27 cellular contexts compared by ENCODE assay signal in the genomic region with DNA sequence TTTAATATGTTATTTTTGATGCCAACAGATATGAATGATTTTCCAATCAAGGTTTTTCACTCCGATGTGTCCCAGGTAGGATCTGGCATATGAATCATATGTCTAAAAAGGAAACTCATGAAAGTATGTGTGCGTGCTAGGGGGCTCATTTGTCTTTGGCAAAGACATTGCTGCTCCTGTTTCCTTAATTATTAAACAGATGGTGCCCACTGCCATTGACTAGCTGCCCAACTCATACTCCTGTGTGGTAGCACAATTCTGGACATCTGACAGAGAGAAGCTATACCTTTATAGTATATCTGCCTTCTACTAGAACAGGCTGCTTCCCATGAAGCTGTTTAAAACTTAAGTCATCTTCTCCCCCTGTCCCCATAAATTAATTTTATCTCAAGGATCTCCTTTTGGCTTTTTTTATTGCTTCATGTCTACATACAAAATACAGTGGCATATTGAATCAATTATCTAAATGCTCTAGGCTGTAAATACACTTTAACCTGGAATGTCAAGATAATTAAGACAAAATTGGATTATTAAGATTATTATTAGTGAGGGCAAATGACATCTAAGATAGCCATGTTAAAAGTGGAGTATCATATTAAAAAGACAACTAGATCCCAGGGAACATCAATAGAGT. TPM values are rescaled to one million over a fixed set of nuclear protein-coding genes. Genes with fewer than 3 reads are reported as not detected.
DNase-seq lines count a peak whose midpoint lies in the region; ATAC-seq and TF ChIP-seq lines count a peak whose summit lies in the region.
"Had no signal": no experiment of that assay in that cellular context is flagged by ENCODE, and none has a peak within 500 bp of the region (broad histone marks: within the 10 kb centered on the region; RNA-seq: fewer than 3 reads in every experiment).

No MANE protein-coding gene starts in this region.

- TF ChIP-seq EP300 in SK-N-SH (IDR thresholded peaks at IDR 0.05; ENCODE audit: borderline replicate concordance in 1 of 2, low read depth in 1 of 2, low read length in 1 of 2): peak in 1 of 2 experiments; percentile 87; a peak in 2 of 4 replicates
- no peak for TF ChIP-seq EP300 in esophagus muscularis mucosa (IDR thresholded peaks at IDR 0.05)
- TF ChIP-seq EP300 in transverse colon (IDR thresholded peaks at IDR 0.05; ENCODE audit: low read depth): no peak

- H3K4me1 ChIP-seq in heart right ventricle: peaks cover 0 to 29% (median 13%) of the 10 kb centered on the region in 9 donors
- H3K4me1 ChIP-seq in right cardiac atrium (ENCODE audit: control insufficient read depth, insufficient read depth, low read length): no peaks in the 10 kb centered on the region
- peaks cover 0 to 12% of the 10 kb centered on the region in 2 experiments; a peak in 2 of 4 replicates for H3K4me1 ChIP-seq in SK-N-SH (ENCODE audit: control insufficient read depth in 1 of 2, insufficient read depth in 2 of 2, low read depth in 1 of 2, low read length in 1 of 2)
- H3K4me1 ChIP-seq in esophagus muscularis mucosa: peaks cover 5 to 14% (median 9%) of the 10 kb centered on the region in 4 donors
- peaks cover 0 to 9% (median 3%) of the 10 kb centered on the region in 4 donors for H3K4me1 ChIP-seq in transverse colon
- no peaks in the 10 kb centered on the region for H3K4me1 ChIP-seq in colonic mucosa
- H3K4me1 ChIP-seq: psoas muscle had no signal

- no peak overlapping the region for H3K27ac Mint-ChIP-seq in HFFc6
- H3K27ac Mint-ChIP-seq: activated CD8-positive, alpha-beta T cell treated with anti-CD3 and anti-CD28 coated beads for 36 hours; activated naive CD4-positive, alpha-beta T cell treated with anti-CD3 and anti-CD28 coated beads, Interleukin-2, amount 10 ng/mL, durations not matched to agents 7 days and 5 days; activated T-helper 17 cell treated with anti-CD3 and anti-CD28 coated beads, Interleukin-2, amount 50 U/mL, for 72 hours; CD14-positive monocyte; stimulated activated memory B cell treated with anti-CD40 and anti-IgM and Interleukin-4, amounts not matched to agents 10 μg/mL and 1 μg/mL and 100 μg/mL, for 72 hours had no signal

- intact Hi-C loops in heart right ventricle (cut with DNase I): loop anchor here in 6 of 10 donors (5.0 to 10.0 kb wide), 10 partner anchors 40 to 610 kb away; no protein-coding TSS in a partner anchor
- intact Hi-C loops in right cardiac atrium (cut with DNase I): loop anchor here in 1 of 4 donors (10.0 kb wide), 1 partner anchor 92 kb away; no protein-coding TSS in a partner anchor
- intact Hi-C loops in esophagus muscularis mucosa (cut with DNase I): loop anchor here (5.0 to 10.0 kb wide), 4 partner anchors 95 to 622 kb away; no protein-coding TSS in a partner anchor
- intact Hi-C loops in transverse colon (cut with DNase I; ENCODE audit: low total_unique reads): no loop called here
- intact Hi-C loops in colonic mucosa (cut with DNase I): loop anchor here (10.0 kb wide), 2 partner anchors 238 to 632 kb away; no protein-coding TSS in a partner anchor

- H2AFZ ChIP-seq in SK-N-SH (ENCODE audit: low read depth): no peak overlapping the region

- H3K27me3 ChIP-seq in heart right ventricle: peaks cover 0 to 46% (median 0%) of the 10 kb centered on the region in 7 donors
- H3K27me3 ChIP-seq in right cardiac atrium (ENCODE audit: control insufficient read depth, insufficient read depth): no peaks in the 10 kb centered on the region
- no peaks in the 10 kb centered on the region for H3K27me3 ChIP-seq in SK-N-SH (ENCODE audit: insufficient read depth)
- no peaks in the 10 kb centered on the region for H3K27me3 ChIP-seq in esophagus muscularis mucosa
- H3K27me3 ChIP-seq in transverse colon: peaks cover 11% of the 10 kb centered on the region
- no peaks in the 10 kb centered on the region for H3K27me3 ChIP-seq in colonic mucosa

- no peaks in the 10 kb centered on the region for H3K9me3 ChIP-seq in heart right ventricle
- H3K9me3 ChIP-seq in right cardiac atrium (ENCODE audit: control insufficient read depth, low read length): no peaks in the 10 kb centered on the region
- H3K9me3 ChIP-seq in SK-N-SH: no peaks in the 10 kb centered on the region
- H3K9me3 ChIP-seq in esophagus muscularis mucosa: no peaks in the 10 kb centered on the region
- no peaks in the 10 kb centered on the region for H3K9me3 ChIP-seq in transverse colon
- no peaks in the 10 kb centered on the region for H3K9me3 ChIP-seq in colonic mucosa
- H3K9me3 ChIP-seq: psoas muscle had no signal

- H3K9me3 Mint-ChIP-seq in HFFc6: no peaks in the 10 kb centered on the region
- H3K9me3 Mint-ChIP-seq: activated CD8-positive, alpha-beta T cell treated with anti-CD3 and anti-CD28 coated beads for 36 hours; activated naive CD4-positive, alpha-beta T cell treated with anti-CD3 and anti-CD28 coated beads, Interleukin-2, amount 10 ng/mL, durations not matched to agents 7 days and 5 days had no signal

- H3K4me3 Mint-ChIP-seq in HFFc6: no peak overlapping the region
- H3K4me3 Mint-ChIP-seq: activated CD8-positive, alpha-beta T cell treated with anti-CD3 and anti-CD28 coated beads for 36 hours; activated naive CD4-positive, alpha-beta T cell treated with anti-CD3 and anti-CD28 coated beads, Interleukin-2, amount 10 ng/mL, durations not matched to agents 7 days and 5 days; activated T-helper 17 cell treated with anti-CD3 and anti-CD28 coated beads, Interleukin-2, amount 50 U/mL, for 72 hours; stimulated activated memory B cell treated with anti-CD40 and anti-IgM and Interleukin-4, amounts not matched to agents 10 μg/mL and 1 μg/mL and 100 μg/mL, for 72 hours had no signal

- no peaks in the 10 kb centered on the region for H3K36me3 Mint-ChIP-seq in HFFc6 (ENCODE audit: low read depth)
- H3K36me3 Mint-ChIP-seq: activated naive CD4-positive, alpha-beta T cell treated with anti-CD3 and anti-CD28 coated beads, Interleukin-2, amount 10 ng/mL, durations not matched to agents 7 days and 5 days; stimulated activated memory B cell treated with anti-CD40 and anti-IgM and Interleukin-4, amounts not matched to agents 10 μg/mL and 1 μg/mL and 100 μg/mL, for 72 hours had no signal

- ATAC-seq in heart right ventricle (no peak), right cardiac atrium (no peak)
- ATAC-seq: activated CD8-positive, alpha-beta T cell treated with anti-CD3 and anti-CD28 coated beads for 36 hours; activated T-helper 17 cell treated with anti-CD3 and anti-CD28 coated beads, Interleukin-2, amount 50 U/mL, for 72 hours; psoas muscle; stimulated activated memory B cell treated with anti-CD40 and anti-IgM and Interleukin-4, amounts not matched to agents 10 μg/mL and 1 μg/mL and 100 μg/mL, for 72 hours had no signal

- H3K27me3 Mint-ChIP-seq in HFFc6 (ENCODE audit: insufficient read depth): peaks cover 14% of the 10 kb centered on the region

- no peak for DNase-seq in heart right ventricle
- DNase-seq in right cardiac atrium: no peak
- DNase-seq in SK-N-SH: peak; percentile 39
- DNase-seq in esophagus muscularis mucosa (ENCODE audit: extremely low spot score): no peak
- DNase-seq in transverse colon: no peak
- DNase-seq in activated CD4-positive, CD25-positive, alpha-beta regulatory T cell treated with anti-CD3 and anti-CD28 coated beads, Interleukin-2, amount 50 U/mL, for 72 hours: no peak
- no peak for DNase-seq in colonic mucosa
- DNase-seq in HFFc6: no peak
- DNase-seq: 8988T; activated CD8-positive, alpha-beta memory T cell treated with anti-CD3 and anti-CD28 coated beads, Interleukin-2, amount 50 U/mL, for 48 hours; activated CD8-positive, alpha-beta T cell treated with anti-CD3 and anti-CD28 coated beads for 36 hours; activated naive CD4-positive, alpha-beta T cell treated with anti-CD3 and anti-CD28 coated beads, Interleukin-2, amount 10 ng/mL, durations not matched to agents 7 days and 5 days; DND-41; effector CD8-positive, alpha-beta T cell; glutamatergic neuron; KG1; NCI-H1105 treated with DMSO at 0.1 percent for 48 hours; NCI-H187 treated with DMSO at 0.1 percent for 48 hours; NCI-H2171 treated with DMSO at 0.1 percent for 48 hours; NK-92 treated with Interleukin-12 subunit alpha and Interleukin-12 subunit beta, amount 100 ng/mL, for 24 hours; occipital lobe; psoas muscle had no signal

- in situ Hi-C loops in transverse colon (cut with MboI; ENCODE audit: low pct_ligation_motif_present in 1 of 4, low pct_unique_long_range_greater_than_20kb in 1 of 4, low sequenced_read_pairs in 3 of 4): loop anchor here in 1 of 4 donors (25.0 kb wide), 2 partner anchors 455 to 605 kb away; no protein-coding TSS in a partner anchor

- no peak for TF ChIP-seq CTCF in heart right ventricle (IDR thresholded peaks at IDR 0.05)
- TF ChIP-seq CTCF in SK-N-SH (IDR thresholded peaks at IDR 0.05): no peak
- TF ChIP-seq CTCF in esophagus muscularis mucosa (IDR thresholded peaks at IDR 0.05): no peak
- TF ChIP-seq CTCF in transverse colon (IDR thresholded peaks at IDR 0.05): no peak
- no peak for TF ChIP-seq CTCF in colonic mucosa (IDR thresholded peaks at IDR 0.05)
- no peak for TF ChIP-seq CTCF in HFFc6 (IDR thresholded peaks at IDR 0.05)

- peaks cover 18% of the 10 kb centered on the region for H3K4me1 Mint-ChIP-seq in HFFc6 (ENCODE audit: low read depth)
- H3K4me1 Mint-ChIP-seq: activated T-helper 17 cell treated with anti-CD3 and anti-CD28 coated beads, Interleukin-2, amount 50 U/mL, for 72 hours; stimulated activated memory B cell treated with anti-CD40 and anti-IgM and Interleukin-4, amounts not matched to agents 10 μg/mL and 1 μg/mL and 100 μg/mL, for 72 hours had no signal

- H3K27ac ChIP-seq in heart right ventricle (peak overlapping the region; percentile 91 to 97 (median 96)), right cardiac atrium (ENCODE audit: low read length) (no peak overlapping the region), SK-N-SH (ENCODE audit: low read depth in 2 of 2, low read length in 1 of 2) (peak overlapping the region; percentile 95 to 96; a peak in 3 of 4 replicates), esophagus muscularis mucosa (replicated peaks in 1 of 4) (peak overlapping the region; percentile 89 to 96 (median 92)), transverse colon (peak overlapping the region in 3 of 4 donors; percentile 92 to 97 (median 96)), colonic mucosa (no peak overlapping the region)

- no peaks in the 10 kb centered on the region for H3K36me3 ChIP-seq in heart right ventricle
- H3K36me3 ChIP-seq in SK-N-SH (replicated peaks in 1 of 2; ENCODE audit: control insufficient read depth in 1 of 2, insufficient read depth in 2 of 2, low read length in 1 of 2): no peaks in the 10 kb centered on the region
- H3K36me3 ChIP-seq in esophagus muscularis mucosa: no peaks in the 10 kb centered on the region
- H3K36me3 ChIP-seq in transverse colon: no peaks in the 10 kb centered on the region
- no peaks in the 10 kb centered on the region for H3K36me3 ChIP-seq in colonic mucosa

- peak overlapping the region in 5 of 10 donors; percentile 51 to 79 (median 70) for H3K4me3 ChIP-seq in heart right ventricle
- no peak overlapping the region for H3K4me3 ChIP-seq in right cardiac atrium (ENCODE audit: low read length)
- no peak overlapping the region; a peak in 1 of 4 replicates for H3K4me3 ChIP-seq in SK-N-SH (ENCODE audit: low read depth in 2 of 2, low read length in 1 of 2)
- H3K4me3 ChIP-seq in esophagus muscularis mucosa: no peak overlapping the region
- H3K4me3 ChIP-seq in transverse colon: no peak overlapping the region
- H3K4me3 ChIP-seq in colonic mucosa: no peak overlapping the region

- H3K9ac ChIP-seq in SK-N-SH: 0 out of 2 replicates have a peak overlapping the region, but pooled peaks have one; percentile 90
- peak overlapping the region in 1 of 2 donors; percentile 23 for H3K9ac ChIP-seq in colonic mucosa (ENCODE audit: low read depth in 2 of 2, low read length in 2 of 2)

- peak overlapping the region; percentile 93; the same call in 1 of the 2 replicates for H3K4me2 ChIP-seq in SK-N-SH

- WGBS in heart right ventricle, 2 donors: 55 to 61% methylated on average over 2 of the region's 2 CpGs
- 89% methylated on average over 2 of the region's 2 CpGs for WGBS in right cardiac atrium
- 57% methylated on average over 2 of the region's 2 CpGs for WGBS in SK-N-SH (ENCODE audit: low lambda C conversion rate)
- WGBS in esophagus muscularis mucosa: 89% methylated on average over 2 of the region's 2 CpGs
- WGBS in transverse colon (ENCODE audit: low coverage in 1 of 2), 2 donors: 70 to 84% methylated on average over 2 of the region's 2 CpGs

- no peaks in the 10 kb centered on the region for H3K9me2 ChIP-seq in SK-N-SH

- H3F3A ChIP-seq in SK-N-SH (replicated peaks; ENCODE audit: insufficient read depth): peaks cover 8% of the 10 kb centered on the region

- TF ChIP-seq RAD21 in SK-N-SH (IDR thresholded peaks at IDR 0.05; ENCODE audit: low read length): 0 out of 2 replicates have a peak, but pooled peaks have one; percentile 7

- TF ChIP-seq POLR2A in esophagus muscularis mucosa (IDR thresholded peaks at IDR 0.05; ENCODE audit: low read depth) (no peak), transverse colon (IDR thresholded peaks at IDR 0.05) (no peak)

- H4K20me1 ChIP-seq in SK-N-SH (ENCODE audit: insufficient read depth): no peaks in the 10 kb centered on the region; the same call in 1 of the 2 replicates

- POLR2A ChIA-PET in SK-N-SH (lab: Yijun Ruan, JAX): interaction anchor here (0.8 kb wide), 1 partner anchor 221 kb away, joined by 3 read pairs; no protein-coding TSS in a partner anchor

- CTCF ChIA-PET in SK-N-SH (lab: Yijun Ruan, JAX): interaction anchor here (0.6 to 2.5 kb wide), 10 partner anchors 9 to 628 kb away, joined by 3 to 5 read pairs (median 3); no protein-coding TSS in a partner anchor

- peaks cover 29% of the 10 kb centered on the region for H3K79me2 ChIP-seq in SK-N-SH (ENCODE audit: insufficient read depth)

RNA-seq across cellular contexts. Expression of a gene that starts 1.4 kb away (rescaled TPM):
- total RNA-seq in heart right ventricle (100 to 1,000 TPM; 186 to 362 (median 239) TPM), right cardiac atrium (100 to 1,000 TPM in 2 of 4 donors, 10 to 100 TPM in 2; 85.8 to 156 (median 100) TPM), esophagus muscularis mucosa (100 to 1,000 TPM in 2 of 4 donors, 10 to 100 TPM in 2; 93.8 to 155 (median 106) TPM), transverse colon (100 to 1,000 TPM in 3 of 4 donors, 10 to 100 TPM in 1; 51.3 to 150 (median 114) TPM), colonic mucosa (10 to 100 TPM; 32.1 to 50.6 TPM)
- polyA plus RNA-seq in heart right ventricle (10 to 100 TPM; 18.8 to 51.1 TPM), right cardiac atrium (29.9 TPM), SK-N-SH (2012; rRNA removed) (0.67 and 0.88 TPM in 2 replicates)
- 0.89 and 0.98 TPM in 2 replicates for polyA plus RNA-seq in SK-N-SH (2012; cell fraction: cytosol; rRNA removed)
- polyA plus RNA-seq in SK-N-SH (2012; cell fraction: nucleus; rRNA removed): 0.70 and 1.1 TPM in 2 replicates
- under 1 TPM in 3 of 6 experiments, not detected in 3; 0.02 to 0.07 (median 0.03) TPM for total RNA-seq in HFFc6 (2021; fragmentation: NEBNext Ultra II Directional; extraction: Animal tissue kit (Norgen Biotek cat#: 25700))
- total RNA-seq: activated CD8-positive, alpha-beta T cell treated with anti-CD3 and anti-CD28 coated beads for 36 hours; activated T-helper 17 cell treated with anti-CD3 and anti-CD28 coated beads, Interleukin-2, amount 50 U/mL, for 72 hours; MCF 10A; T-helper 2 cell treated with Interferon-gamma antibody and Interleukin-4, amounts not matched to agents 100 ng/mL and 5 ng/mL, for 36 hours had no signal

Comparison
In these comparisons a context has a peak if more than half of its experiments do, and no peak if none do; other contexts are left out.
1. H3K27ac ChIP-seq: peak in heart right ventricle (10 of 10), SK-N-SH (2 of 2), esophagus muscularis mucosa (4 of 4) and transverse colon (3 of 4); none in right cardiac atrium (single experiment) and colonic mucosa (single experiment).
2. RNA of a gene that starts 1.4 kb away (total RNA-seq): 186 to 362 TPM in heart right ventricle, 51.3 to 150 TPM in transverse colon, 93.8 to 155 TPM in esophagus muscularis mucosa, 85.8 to 156 TPM in right cardiac atrium and 32.1 to 50.6 TPM in colonic mucosa; 0.02 to 0.07 TPM in HFFc6; every median in the first group is over 10 times any median in the second.